18 cellular contexts compared by ENCODE assay signal in the genomic region with DNA sequence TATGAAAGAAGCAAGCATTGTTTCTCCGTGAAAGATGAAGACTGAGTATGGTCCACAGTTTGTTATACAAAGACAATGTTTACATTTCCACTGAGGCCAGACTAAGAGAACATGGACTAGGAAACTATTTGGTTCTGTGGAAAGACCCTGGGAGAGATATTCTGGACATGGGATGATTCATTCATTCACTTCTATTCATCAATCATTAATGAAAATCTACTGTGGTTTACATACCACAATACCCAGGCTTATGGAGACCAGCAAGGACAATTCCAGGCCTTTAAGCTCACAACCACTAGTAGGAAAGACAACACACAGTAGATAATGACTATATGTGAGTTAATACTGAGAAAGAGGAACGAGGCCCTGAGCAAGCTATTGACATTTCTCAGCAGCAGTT.
DNase-seq lines count a peak whose midpoint lies in the region; ATAC-seq and TF ChIP-seq lines count a peak whose summit lies in the region.
"Had no signal": no experiment of that assay in that cellular context is flagged by ENCODE, and none has a peak within 500 bp of the region (broad histone marks: within the 10 kb centered on the region; RNA-seq: fewer than 3 reads in every experiment).

No MANE protein-coding gene starts in this region.

- no peaks in the 10 kb centered on the region for H3K9me3 ChIP-seq in smooth muscle cell (replicated peaks; ENCODE audit: low read depth)
- H3K9me3 ChIP-seq: pancreas, transverse colon had no signal

- no peaks in the 10 kb centered on the region for H3K36me3 ChIP-seq in smooth muscle cell (ENCODE audit: low read depth)
- H3K36me3 ChIP-seq: pancreas, transverse colon had no signal

- no peak overlapping the region for H3K4me3 ChIP-seq in smooth muscle cell
- H3K4me3 ChIP-seq: pancreas, skin epidermis, transverse colon had no signal

- TF ChIP-seq CTCF in smooth muscle cell (IDR thresholded peaks at IDR 0.05; ENCODE audit: borderline replicate concordance, insufficient read depth, poor library complexity, severe bottlenecking) = no peak

- no peaks in the 10 kb centered on the region for H3K27me3 ChIP-seq in smooth muscle cell (ENCODE audit: low read depth)
- H3K27me3 ChIP-seq: pancreas, transverse colon had no signal

- ATAC-seq in GM19043 (IDR thresholded peaks at IDR 0.05; ENCODE audit: low read depth, unreplicated experiment) (peak; percentile 73), HG03196 (IDR thresholded peaks at IDR 0.05; ENCODE audit: unreplicated experiment) (peak; percentile 65), GM19035 (IDR thresholded peaks at IDR 0.05; ENCODE audit: unreplicated experiment) (no peak)
- ATAC-seq: activated CD4-positive, CD25-positive, alpha-beta regulatory T cell treated with anti-CD3 and anti-CD28 coated beads, Interleukin-2, amount 50 U/mL, for 24 hours; pancreas had no signal

- DNase-seq in SW480 (ENCODE audit: low spot score) = peak; percentile 63
- no peak for DNase-seq in smooth muscle cell (lab: John Stamatoyannopoulos, UW; ENCODE audit: unreplicated experiment)
- no peak for DNase-seq in SHP77 treated with DMSO at 0.1 percent for 48 hours (lab: John Stamatoyannopoulos, UW)
- DNase-seq in Ammon's horn (ENCODE audit: low spot score) = no peak
- DNase-seq: activated effector memory CD4-positive, alpha-beta T cell treated with Interleukin-2 at 50 U/mL for 16 hours; C1 segment of cervical spinal cord; DMS153; H9; NCI-H226; NK-92 treated with Interleukin-12 subunit alpha and Interleukin-12 subunit beta, amount 100 ng/mL, for 24 hours; pancreas; SIG-M5; transverse colon had no signal

- 43% methylated on average over 2 of the region's 2 CpGs for WGBS in smooth muscle cell (ENCODE audit: low lambda C conversion rate)

- no peaks in the 10 kb centered on the region for H3F3A ChIP-seq in smooth muscle cell (ENCODE audit: low read depth)

- no peaks in the 10 kb centered on the region for H3K4me1 ChIP-seq in smooth muscle cell (ENCODE audit: low read depth)
- H3K4me1 ChIP-seq: pancreas, transverse colon had no signal

- peak overlapping the region; percentile 54 for H3K4me2 ChIP-seq in smooth muscle cell

- H3K79me2 ChIP-seq in smooth muscle cell (ENCODE audit: low read depth) = no peaks in the 10 kb centered on the region

- peak overlapping the region; percentile 76 for H3K9ac ChIP-seq in smooth muscle cell (ENCODE audit: low read depth)

- H2AFZ ChIP-seq in smooth muscle cell (ENCODE audit: low read depth) = no peak overlapping the region

- no peaks in the 10 kb centered on the region for H4K20me1 ChIP-seq in smooth muscle cell (ENCODE audit: low read depth)

- H3K27ac ChIP-seq in smooth muscle cell (ENCODE audit: low read depth) = peak overlapping the region; percentile 97
- H3K27ac ChIP-seq: pancreas, skin epidermis, transverse colon had no signal
